ENCODE assay signal across 20 cellular contexts in the genomic region with DNA sequence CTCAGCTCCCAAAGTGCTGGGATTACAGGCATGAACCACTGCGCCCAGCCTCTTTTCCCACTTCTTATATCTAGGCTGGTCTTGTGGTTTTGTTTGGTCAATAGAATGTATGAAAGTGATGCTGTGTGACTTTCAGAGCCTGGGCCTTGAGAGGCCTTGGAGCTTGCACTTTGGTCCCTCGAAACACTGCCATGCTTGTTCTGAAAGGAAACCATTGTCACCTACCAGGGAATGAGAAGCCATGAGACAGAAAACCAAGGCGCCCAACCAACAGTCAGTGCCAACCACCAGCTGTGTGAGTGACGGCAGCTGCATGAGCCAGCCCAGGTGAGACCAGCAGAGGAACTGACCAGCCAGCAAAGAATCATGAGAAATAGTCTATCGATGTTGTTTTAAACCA.
"Had no signal": no experiment of that assay in that cellular context is flagged by ENCODE, and none has a peak within 500 bp of the region (broad histone marks: within the 10 kb centered on the region; RNA-seq: fewer than 3 reads in every experiment).

No MANE protein-coding gene starts in this region.

- H3K4me3 ChIP-seq: coronary artery, heart left ventricle, left lung, lower lobe of right lung, smooth muscle cell, testis, transverse colon had no signal

- H3K36me3 Mint-ChIP-seq: memory B cell; naive B cell; stimulated activated effector memory CD8-positive, alpha-beta T cell treated with anti-CD3 and anti-CD28 coated beads, Interleukin-12 subunit alpha, Interleukin-12 subunit beta, amount 100 ng/mL, for 72 hours had no signal

- H3K9me3 ChIP-seq: heart left ventricle, left lung, lower lobe of right lung, neutrophil, testis, transverse colon had no signal

- H3K4me1 Mint-ChIP-seq: naive B cell; stimulated activated effector memory CD8-positive, alpha-beta T cell treated with anti-CD3 and anti-CD28 coated beads, Interleukin-12 subunit alpha, Interleukin-12 subunit beta, amount 100 ng/mL, for 72 hours had no signal

- H3K27ac ChIP-seq: coronary artery, heart left ventricle, left lung, lower lobe of right lung, neutrophil, testis, transverse colon had no signal

- H3K9me3 Mint-ChIP-seq: memory B cell; nephron; stimulated activated effector memory CD8-positive, alpha-beta T cell treated with anti-CD3 and anti-CD28 coated beads, Interleukin-12 subunit alpha, Interleukin-12 subunit beta, amount 100 ng/mL, for 72 hours had no signal

- H3K4me3 Mint-ChIP-seq: memory B cell; naive B cell; nephron; stimulated activated effector memory CD8-positive, alpha-beta T cell treated with anti-CD3 and anti-CD28 coated beads, Interleukin-12 subunit alpha, Interleukin-12 subunit beta, amount 100 ng/mL, for 72 hours had no signal

- H3K27me3 ChIP-seq: heart left ventricle, left lung, neutrophil, testis, transverse colon had no signal

- H3K27ac Mint-ChIP-seq: memory B cell; progenitor cell of endocrine pancreas; stimulated activated effector memory CD8-positive, alpha-beta T cell treated with anti-CD3 and anti-CD28 coated beads, Interleukin-12 subunit alpha, Interleukin-12 subunit beta, amount 100 ng/mL, for 72 hours had no signal

- H3K27me3 Mint-ChIP-seq: naive B cell had no signal

- H3K4me1 ChIP-seq: heart left ventricle, left lung, lower lobe of right lung, transverse colon had no signal

- ATAC-seq: heart left ventricle; left lung; lower lobe of right lung; right cardiac atrium; stimulated activated effector memory CD8-positive, alpha-beta T cell treated with anti-CD3 and anti-CD28 coated beads, Interleukin-12 subunit alpha, Interleukin-12 subunit beta, amount 100 ng/mL, for 72 hours; stimulated activated naive CD8-positive, alpha-beta T cell treated with anti-CD3 and anti-CD28 coated beads, Interleukin-15, Interleukin-2, amounts not matched to agents 100 U/mL and 50 U/mL, for 24 hours had no signal

- H3K36me3 ChIP-seq: heart left ventricle, left lung, lower lobe of right lung, neutrophil, transverse colon had no signal

- DNase-seq: effector CD8-positive, alpha-beta T cell; heart left ventricle; hippocampal formation; islet precursor cell; left lung; lower lobe of right lung; naive B cell; right cardiac atrium; stimulated activated CD4-positive, alpha-beta T cell treated with anti-CD3 and anti-CD28 coated beads, Interleukin-4, amount 100 ng/mL, for 1 hour; stimulated activated CD8-positive, alpha-beta memory T cell treated with anti-CD3 and anti-CD28 coated beads, Interleukin-4, amount 100 ng/mL, for 48 hours; stimulated activated naive CD8-positive, alpha-beta T cell treated with anti-CD3 and anti-CD28 coated beads, Interleukin-15, Interleukin-2, amounts not matched to agents 100 U/mL and 50 U/mL, for 24 hours; testis; transverse colon had no signal
